Comparison of ENCODE assay signal across 20 cellular contexts in the genomic region with DNA sequence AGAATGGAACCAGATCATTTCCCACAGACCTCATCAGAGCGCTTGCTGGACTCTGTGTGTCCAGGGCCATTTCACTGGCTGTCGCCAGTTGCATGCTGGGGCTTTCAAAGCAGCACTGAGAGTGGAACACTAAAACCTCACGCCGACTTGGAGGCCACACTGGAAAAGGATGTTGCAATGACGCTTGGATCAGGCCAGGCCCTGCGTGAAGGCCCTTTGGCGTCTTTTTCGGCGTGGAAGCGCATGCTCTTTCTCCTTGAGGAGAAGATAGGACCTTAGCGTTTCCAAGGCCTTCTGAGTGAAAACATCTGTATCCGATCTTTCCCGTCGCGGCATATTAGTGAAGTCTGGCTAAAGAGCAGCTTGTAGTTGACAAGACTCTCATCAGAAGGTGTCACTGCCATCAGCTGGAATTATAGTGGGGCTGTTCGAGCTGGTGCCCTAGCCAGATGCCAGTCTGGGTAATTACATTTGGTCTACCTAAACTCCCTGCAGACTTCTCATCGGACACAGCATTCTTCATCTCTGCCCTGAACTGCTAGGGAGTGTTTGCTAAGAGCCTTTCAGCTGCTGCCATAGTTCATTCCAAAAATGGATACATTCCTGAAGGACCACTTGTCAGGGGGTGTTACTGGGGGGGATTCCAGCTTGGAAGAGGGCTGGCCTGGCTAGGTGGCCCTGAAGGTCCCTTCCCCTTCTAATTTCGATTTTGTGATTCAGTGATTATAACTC.
DNase-seq lines count a peak whose midpoint lies in the region; ATAC-seq and TF ChIP-seq lines count a peak whose summit lies in the region.
"Had no signal": no experiment of that assay in that cellular context is flagged by ENCODE, and none has a peak within 500 bp of the region (broad histone marks: within the 10 kb centered on the region; RNA-seq: fewer than 3 reads in every experiment).

No MANE protein-coding gene starts in this region.

- H3K27me3 ChIP-seq in breast epithelium (no peaks in the 10 kb centered on the region), mammary epithelial cell (ENCODE audit: insufficient read depth, low read length) (no peaks in the 10 kb centered on the region), right atrium auricular region (no peaks in the 10 kb centered on the region), trophoblast cell (ENCODE audit: insufficient read depth, low read length) (no peaks in the 10 kb centered on the region), uterus (no peaks in the 10 kb centered on the region)

- 92% methylated on average over 18 of the region's 18 CpGs for WGBS in mammary epithelial cell (ENCODE audit: low coverage, missing lambda C conversion rate)
- no CpG with 5 or more reads among the region's 18 CpGs for WGBS in trophoblast cell (ENCODE audit: extremely low coverage, insufficient coverage, insufficient read length)

- peak overlapping the region; percentile 70 for H4K91ac ChIP-seq in trophoblast cell (ENCODE audit: low read depth, low read length)

- no peaks in the 10 kb centered on the region for H3K36me3 ChIP-seq in breast epithelium
- no peaks in the 10 kb centered on the region for H3K36me3 ChIP-seq in mammary epithelial cell (ENCODE audit: insufficient read depth, low read length)
- H3K36me3 ChIP-seq in right atrium auricular region: no peaks in the 10 kb centered on the region
- no peaks in the 10 kb centered on the region for H3K36me3 ChIP-seq in trophoblast cell (ENCODE audit: control insufficient read depth in 1 of 2, insufficient read depth in 2 of 2, low read length in 2 of 2)
- H3K36me3 ChIP-seq in uterus: no peaks in the 10 kb centered on the region

- H2BK12ac ChIP-seq in trophoblast cell (ENCODE audit: low read length): peak overlapping the region; percentile 3

- TF ChIP-seq POLR2A in breast epithelium (IDR thresholded peaks at IDR 0.05) (no peak), uterus (IDR thresholded peaks at IDR 0.05) (no peak)

- no peak overlapping the region for H3K14ac ChIP-seq in trophoblast cell (ENCODE audit: low read length)

- dilution Hi-C loops in mammary epithelial cell (cut with HindIII; ENCODE audit: low sequenced_read_pairs): no loop called here

- H3K4me2 ChIP-seq in mammary epithelial cell (ENCODE audit: insufficient read depth, low read depth, low read length): no peak overlapping the region
- peak overlapping the region; percentile 3 for H3K4me2 ChIP-seq in trophoblast cell (ENCODE audit: low read length)

- H2BK5ac ChIP-seq in trophoblast cell (ENCODE audit: low read depth, low read length, poor library complexity): no peak overlapping the region

- H2BK120ac ChIP-seq in trophoblast cell (ENCODE audit: insufficient read depth, low read length, poor library complexity): no peak overlapping the region

- no peaks in the 10 kb centered on the region for H3K9me3 ChIP-seq in breast epithelium
- H3K9me3 ChIP-seq in mammary epithelial cell (replicated peaks; ENCODE audit: insufficient read depth, low read length): no peaks in the 10 kb centered on the region
- peaks cover 0 to 4% of the 10 kb centered on the region in 2 donors for H3K9me3 ChIP-seq in right atrium auricular region
- H3K9me3 ChIP-seq in trophoblast cell (ENCODE audit: insufficient read depth, low read depth, low read length): no peaks in the 10 kb centered on the region
- H3K9me3 ChIP-seq in uterus: no peaks in the 10 kb centered on the region

- H2AFZ ChIP-seq in mammary epithelial cell (ENCODE audit: low read depth, low read length): no peak overlapping the region
- no peak overlapping the region for H2AFZ ChIP-seq in trophoblast cell (ENCODE audit: insufficient read depth, low read length, poor library complexity)

- H2AK5ac ChIP-seq in trophoblast cell (ENCODE audit: low read length): peak overlapping the region; percentile 18

- H3K4ac ChIP-seq in trophoblast cell (ENCODE audit: low read depth, low read length): no peak overlapping the region

- no peak overlapping the region for H3K18ac ChIP-seq in trophoblast cell (ENCODE audit: low read length)

- CTCF ChIA-PET in mammary epithelial cell (lab: Charles Lee; ENCODE audit: low non-redundant PET): no interaction called here

- H3K79me2 ChIP-seq in mammary epithelial cell (ENCODE audit: insufficient read depth, low read length) (no peaks in the 10 kb centered on the region), trophoblast cell (ENCODE audit: control insufficient read depth, insufficient read depth, low read length, poor library complexity) (peaks cover 2% of the 10 kb centered on the region)

- intact Hi-C loops in breast epithelium (cut with DNase I; ENCODE audit: low total_unique reads) (no loop called here), mammary epithelial cell (cut with micrococcal nuclease) (no loop called here), uterus (cut with DNase I; ENCODE audit: low total_unique reads) (no loop called here)

- H4K20me1 ChIP-seq in mammary epithelial cell (ENCODE audit: insufficient read depth, low read length): no peaks in the 10 kb centered on the region

- peaks cover 13% of the 10 kb centered on the region for H3K79me1 ChIP-seq in trophoblast cell (ENCODE audit: low read length)

- no TSS peak for BruUV-seq in mammary epithelial cell (replicated peaks; lab: Mats Ljungman, UMichigan)

- no peak overlapping the region for H3K9ac ChIP-seq in mammary epithelial cell (ENCODE audit: insufficient read depth, low read length)
- no peak overlapping the region for H3K9ac ChIP-seq in trophoblast cell (ENCODE audit: low read length)

- no peak for ATAC-seq in HG03457 (IDR thresholded peaks at IDR 0.05; ENCODE audit: unreplicated experiment)
- ATAC-seq: activated naive CD4-positive, alpha-beta T cell treated with anti-CD3 and anti-CD28 coated beads, Interleukin-2, amount 50 U/mL, for 72 hours; activated T-cell treated with anti-CD3 and anti-CD28 coated beads, Interleukin-2, amount 50 U/mL, for 72 hours had no signal

- H3K23ac ChIP-seq in trophoblast cell (ENCODE audit: low read length): no peak overlapping the region

- H3K4me1 ChIP-seq in breast epithelium (no peaks in the 10 kb centered on the region), mammary epithelial cell (ENCODE audit: insufficient read depth, low read length) (peaks cover 8% of the 10 kb centered on the region), right atrium auricular region (no peaks in the 10 kb centered on the region), trophoblast cell (ENCODE audit: control insufficient read depth in 1 of 2, insufficient read depth in 2 of 2, low read length in 2 of 2) (peaks cover 13 to 14% of the 10 kb centered on the region in 2 experiments), uterus (no peaks in the 10 kb centered on the region)

- in situ Hi-C loops in mammary epithelial cell (cut with MboI; ENCODE audit: low sequenced_read_pairs in 2 of 2): no loop called here

- no peak for DNase-seq in breast epithelium (ENCODE audit: low spot score in 2 of 2)
- DNase-seq in mammary epithelial cell: no peak
- peak; percentile 92 for DNase-seq in right atrium auricular region (ENCODE audit: low spot score)
- DNase-seq in trophoblast cell: no peak
- DNase-seq in uterus: peak; percentile 54 to 82
- no peak for DNase-seq in HCEC 1CT
- DNase-seq in medulla oblongata (ENCODE audit: extremely low spot score): no peak
- DNase-seq: 8988T; activated CD4-positive, CD25-positive, alpha-beta regulatory T cell; activated T-cell treated with anti-CD3 and anti-CD28 coated beads, Interleukin-2, amount 50 U/mL, for 72 hours; Calu3; central memory CD4-positive, alpha-beta T cell; head of caudate nucleus; HFFc6; NCI-H1105 treated with DMSO at 0.1 percent for 48 hours; NCI-H524 treated with DMSO at 0.1 percent for 48 hours; SIG-M5; stimulated activated CD4-positive, alpha-beta T cell treated with anti-CD3 and anti-CD28 coated beads, Interleukin-1b, Interleukin-23, amount 100 ng/mL, for 48 hours had no signal

- no peak overlapping the region for H3K4me3 ChIP-seq in breast epithelium
- H3K4me3 ChIP-seq in mammary epithelial cell (replicated peaks in 1 of 3; ENCODE audit: insufficient read depth in 1 of 3, low read depth in 2 of 3, low read length in 3 of 3): no peak overlapping the region
- H3K4me3 ChIP-seq in right atrium auricular region: no peak overlapping the region
- no peak overlapping the region for H3K4me3 ChIP-seq in trophoblast cell (ENCODE audit: low read depth, low read length)
- no peak overlapping the region for H3K4me3 ChIP-seq in uterus

- TF ChIP-seq CTCF in breast epithelium (IDR thresholded peaks at IDR 0.05): no peak
- no peak for TF ChIP-seq CTCF in mammary epithelial cell (conservative IDR thresholded peaks at IDR 0.05 in 1 of 2, IDR thresholded peaks at IDR 0.05 in 1 of 2; ENCODE audit: extremely low read depth in 1 of 2, insufficient read depth in 1 of 2, low read depth in 1 of 2, low read length in 2 of 2)
- TF ChIP-seq CTCF in right atrium auricular region (IDR thresholded peaks at IDR 0.05): no peak
- no peak for TF ChIP-seq CTCF in uterus (IDR thresholded peaks at IDR 0.05)

- H4K12ac ChIP-seq in trophoblast cell (ENCODE audit: low read depth, low read length): no peak overlapping the region

- H4K8ac ChIP-seq in trophoblast cell (ENCODE audit: low read depth, low read length): no peak overlapping the region

- H3K27ac ChIP-seq in breast epithelium: peak overlapping the region; percentile 15 to 83
- H3K27ac ChIP-seq in mammary epithelial cell (ENCODE audit: insufficient read depth, low read depth, low read length): no peak overlapping the region
- peak overlapping the region; percentile 53 to 62 for H3K27ac ChIP-seq in right atrium auricular region
- no peak overlapping the region for H3K27ac ChIP-seq in trophoblast cell (ENCODE audit: low read depth, low read length)
- peak overlapping the region in 1 of 2 donors; percentile 47 for H3K27ac ChIP-seq in uterus

Comparison
In these comparisons a context has a peak if more than half of its experiments do, and no peak if none do; other contexts are left out.
1. H3K27ac ChIP-seq: peak in breast epithelium (2 of 2) and right atrium auricular region (2 of 2); none in mammary epithelial cell (single experiment) and trophoblast cell (single experiment).
2. DNase-seq: peak in right atrium auricular region (single experiment) and uterus (2 of 2); none in breast epithelium (0 of 2), mammary epithelial cell (single experiment), trophoblast cell (0 of 2), HCEC 1CT (single experiment) and medulla oblongata (single experiment).